22 cellular contexts compared by ENCODE assay signal in genomic region chr10:4011136-4011812, GRCh38.
"Had no signal": no experiment of that assay in that cellular context is flagged by ENCODE, and none has a peak within 500 bp of the region (broad histone marks: within the 10 kb centered on the region; RNA-seq: fewer than 3 reads in every experiment).

No MANE protein-coding gene starts in this region.

- H3K36me3 ChIP-seq: esophagus squamous epithelium, gastroesophageal sphincter, heart left ventricle, left lung, neutrophil, ovary, right atrium auricular region, thyroid gland had no signal

- H3K4me1 ChIP-seq: left lung, thyroid gland had no signal

- ATAC-seq: gastroesophageal sphincter; heart left ventricle; left lung; naive thymus-derived CD4-positive, alpha-beta T cell; psoas muscle; stimulated activated naive CD8-positive, alpha-beta T cell treated with anti-CD3 and anti-CD28 coated beads, Interleukin-15, Interleukin-2, amounts not matched to agents 100 U/mL and 50 U/mL, for 24 hours had no signal

- H3K4me3 ChIP-seq: coronary artery, esophagus squamous epithelium, gastroesophageal sphincter, heart left ventricle, left lung, lung, ovary, psoas muscle, right atrium auricular region, thyroid gland had no signal

- DNase-seq: activated CD4-positive, alpha-beta memory T cell treated with anti-CD3 and anti-CD28 coated beads for 36 hours; activated CD4-positive, alpha-beta T cell treated with anti-CD3 and anti-CD28 coated beads for 48 hours; activated naive CD4-positive, alpha-beta T cell treated with Interleukin-2 at 50 U/mL for 16 hours; activated T-cell treated with anti-CD3 and anti-CD28 coated beads, Interleukin-2, amount 50 U/mL, for 48 hours; amygdala; esophagus squamous epithelium; heart left ventricle; kidney glomerular epithelial cell; left lung; naive thymus-derived CD4-positive, alpha-beta T cell; ovary; psoas muscle; stimulated activated CD4-positive, alpha-beta T cell treated with anti-CD3 and anti-CD28 coated beads, Interleukin-4, amount 100 ng/mL, for 24 hours; stimulated activated naive CD8-positive, alpha-beta T cell treated with anti-CD3 and anti-CD28 coated beads, Interleukin-15, Interleukin-2, amounts not matched to agents 100 U/mL and 50 U/mL, for 24 hours; substantia nigra; thyroid gland had no signal

- H3K27me3 Mint-ChIP-seq: activated CD4-positive, alpha-beta memory T cell treated with anti-CD3 and anti-CD28 coated beads for 36 hours; naive thymus-derived CD4-positive, alpha-beta T cell had no signal

- H3K27ac Mint-ChIP-seq: activated CD4-positive, alpha-beta memory T cell treated with anti-CD3 and anti-CD28 coated beads for 36 hours; T-helper 1 cell treated with Interleukin-12 subunit alpha and Interleukin-12 subunit beta and Interleukin-4 antibody, amounts not matched to agents 30 μg/mL and 1 μg/mL, for 36 hours had no signal

- H3K9me3 ChIP-seq: esophagus squamous epithelium, gastroesophageal sphincter, left lung, neutrophil, ovary, psoas muscle, right atrium auricular region, thyroid gland had no signal

- H3K27me3 ChIP-seq: esophagus squamous epithelium, gastroesophageal sphincter, heart left ventricle, left lung, neutrophil, ovary, right atrium auricular region, thyroid gland had no signal

- H3K4me3 Mint-ChIP-seq: activated CD4-positive, alpha-beta memory T cell treated with anti-CD3 and anti-CD28 coated beads for 36 hours; naive thymus-derived CD4-positive, alpha-beta T cell; T-helper 1 cell treated with Interleukin-12 subunit alpha and Interleukin-12 subunit beta and Interleukin-4 antibody, amounts not matched to agents 30 μg/mL and 1 μg/mL, for 36 hours had no signal

- H3K36me3 Mint-ChIP-seq: activated CD4-positive, alpha-beta memory T cell treated with anti-CD3 and anti-CD28 coated beads for 36 hours; naive thymus-derived CD4-positive, alpha-beta T cell had no signal

- H3K27ac ChIP-seq: coronary artery, esophagus squamous epithelium, gastroesophageal sphincter, heart left ventricle, left lung, neutrophil, ovary, psoas muscle, right atrium auricular region, thyroid gland had no signal

- H3K9me3 Mint-ChIP-seq: activated CD4-positive, alpha-beta memory T cell treated with anti-CD3 and anti-CD28 coated beads for 36 hours; T-helper 1 cell treated with Interleukin-12 subunit alpha and Interleukin-12 subunit beta and Interleukin-4 antibody, amounts not matched to agents 30 μg/mL and 1 μg/mL, for 36 hours had no signal
